1 cellular context compared by ENCODE assay signal in the genomic region with DNA sequence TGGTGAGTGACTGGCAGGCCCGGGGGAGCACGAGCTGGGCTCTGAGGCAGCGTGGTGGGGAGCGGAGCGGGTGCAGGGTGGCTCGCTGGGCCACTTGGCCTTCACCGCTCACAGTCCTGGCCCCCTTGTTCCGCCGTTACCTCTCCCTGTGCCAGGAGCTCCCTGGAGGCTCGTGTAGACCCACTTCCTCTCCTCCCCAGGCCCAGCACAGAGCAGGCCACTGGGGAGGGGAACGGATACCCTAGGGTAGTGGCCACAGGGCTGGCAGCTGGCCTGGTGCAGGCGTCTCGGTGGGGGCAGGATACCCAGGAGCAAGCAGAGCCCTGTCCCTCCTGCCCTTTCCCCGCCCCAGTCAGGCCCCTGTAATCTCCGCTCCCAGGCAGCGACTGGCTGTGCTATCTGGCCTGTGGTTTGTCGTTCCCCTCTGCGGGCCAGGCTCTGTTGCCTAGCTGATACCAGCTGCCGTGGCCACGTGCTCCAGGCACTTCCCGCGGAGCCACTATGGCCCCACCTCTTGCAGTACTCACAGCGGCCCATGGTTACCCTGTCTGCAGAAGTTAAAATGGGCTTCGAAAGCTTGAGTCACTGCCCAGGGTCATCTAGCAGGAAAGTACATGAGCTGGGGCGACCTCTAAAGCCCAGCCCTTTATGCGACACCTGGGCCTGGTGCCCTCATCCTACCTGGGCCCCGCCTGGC.
A peak's percentile ranks its signal among the peaks of the same experiment; 100 is the strongest.
TF ChIP-seq lines count a peak whose summit lies in the region.

No MANE protein-coding gene starts in this region.

TF ChIP-seq in HepG2, 621 proteins besides CTCF, POLR2A, EP300 and RAD21:
- no peak for TF ChIP-seq MEF2D (CRISPR knock-in tag; IDR thresholded peaks at IDR 0.05)
- peak; percentile 26 for TF ChIP-seq AGO2 (optimal IDR thresholded peaks at IDR 0.05; ENCODE audit: low read depth, low read length)
- TF ChIP-seq SMARCC2 (IDR thresholded peaks at IDR 0.05) = no peak
- TF ChIP-seq NR2F6 (IDR thresholded peaks at IDR 0.05) = no peak
- no peak for TF ChIP-seq NR2F6 (CRISPR knock-in tag; IDR thresholded peaks at IDR 0.05)
- no peak for TF ChIP-seq ZSCAN9 (CRISPR knock-in tag; IDR thresholded peaks at IDR 0.05; ENCODE audit: borderline replicate concordance)
- no peak for TF ChIP-seq ZNF121 (CRISPR knock-in tag; IDR thresholded peaks at IDR 0.05)
